ENCODE assay signal across 8 cellular contexts in the genomic region with DNA sequence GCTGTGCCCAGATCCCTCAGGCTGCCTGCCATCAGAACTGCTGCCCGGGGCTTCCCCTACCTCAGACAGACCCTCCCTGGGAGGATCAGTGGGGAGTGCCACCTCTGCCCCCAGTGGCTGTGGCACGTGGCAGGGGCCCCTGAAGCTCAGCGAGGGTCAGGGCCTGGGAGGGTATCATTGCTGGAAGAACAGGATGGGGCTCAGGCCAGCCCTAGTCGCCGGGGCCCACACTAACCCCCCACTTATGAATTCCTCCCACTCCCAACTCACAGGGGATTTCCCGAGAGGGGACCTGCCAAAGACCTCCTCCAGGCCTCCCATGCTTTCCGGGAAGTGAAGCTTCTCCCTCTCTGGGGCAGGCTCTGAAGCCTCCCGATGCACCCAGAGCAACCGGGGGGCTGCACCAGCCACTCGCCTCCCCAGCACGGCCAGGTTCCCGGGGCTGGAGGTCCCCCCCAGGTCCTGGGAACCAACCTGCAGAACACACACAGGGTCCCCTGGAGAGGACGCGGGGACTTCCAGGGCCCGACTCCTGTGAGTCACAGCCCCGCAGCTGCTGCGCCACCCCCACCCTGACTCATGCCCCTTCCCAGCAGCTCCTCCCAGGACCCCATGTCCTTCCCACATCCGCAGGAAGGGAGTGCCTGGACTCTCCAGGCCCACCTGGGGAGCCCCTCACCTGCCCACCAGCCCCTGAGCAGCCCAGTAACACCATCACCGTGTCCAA. TPM values are rescaled to one million over a fixed set of nuclear protein-coding genes. Genes with fewer than 3 reads are reported as not detected.
DNase-seq lines count a peak whose midpoint lies in the region; ATAC-seq and TF ChIP-seq lines count a peak whose summit lies in the region.

No MANE protein-coding gene starts in this region.

- H3F3A ChIP-seq in GM23338 (replicated peaks; ENCODE audit: low read depth) = peaks cover 4% of the 10 kb centered on the region; the same call in 1 of the 2 replicates

- H4K20me1 ChIP-seq in GM23338 (replicated peaks; ENCODE audit: insufficient read depth) = no peaks in the 10 kb centered on the region

- H2AFZ ChIP-seq in GM23338 = no peak overlapping the region

- H3K4me1 ChIP-seq in GM23338 (ENCODE audit: insufficient read depth) = no peaks in the 10 kb centered on the region

- peaks cover 3% of the 10 kb centered on the region; the same call in 2 of the 3 replicates for H3K4me1 Mint-ChIP-seq in GM23338

- no peak overlapping the region for H3K4me2 ChIP-seq in GM23338

- peak; percentile 74 for DNase-seq in GM06990 (ENCODE audit: extremely low read depth, insufficient read length)
- DNase-seq in RPMI7951 (ENCODE audit: low read depth) = peak; percentile 95
- peak; percentile 65 to 93 for DNase-seq in dermis microvascular lymphatic vessel endothelial cell (ENCODE audit: low read depth in 2 of 2)
- DNase-seq in omental fat pad (ENCODE audit: low spot score) = no peak
- no peak for DNase-seq in erythroblast (lab: John Stamatoyannopoulos, UW)
- DNase-seq in GM23338 (ENCODE audit: low spot score) = no peak
- no peak for DNase-seq in NOMO-1 (lab: John Stamatoyannopoulos, UW; ENCODE audit: unreplicated experiment in 2 of 2)

- TF ChIP-seq POLR2A in erythroblast (IDR thresholded peaks at IDR 0.05; ENCODE audit: low read length) = no peak

- peaks cover 2% of the 10 kb centered on the region; the same call in 2 of the 3 replicates for H3K9me3 Mint-ChIP-seq in GM23338

- H3K27me3 ChIP-seq in GM06990 (replicated peaks; ENCODE audit: control insufficient read depth, insufficient read depth, low read length) (no peaks in the 10 kb centered on the region), GM23338 (ENCODE audit: insufficient read depth) (no peaks in the 10 kb centered on the region)

- TF ChIP-seq CTCF in GM06990 (IDR thresholded peaks at IDR 0.05; ENCODE audit: insufficient read depth, low read length, poor library complexity, severe bottlenecking) (no peak), omental fat pad (IDR thresholded peaks at IDR 0.05) (no peak), GM23338 (conservative IDR thresholded peaks at IDR 0.05; ENCODE audit: low read depth in 2 of 2) (no peak)

- ATAC-seq in omental fat pad (ENCODE audit: low FRiP score) = peak; percentile 73
- no peak for ATAC-seq in HG03135 (IDR thresholded peaks at IDR 0.05; ENCODE audit: unreplicated experiment)
- no peak for ATAC-seq in GM23338

- no peaks in the 10 kb centered on the region for H3K79me2 ChIP-seq in GM23338 (replicated peaks; ENCODE audit: insufficient read depth)

- no peak overlapping the region for H3K27ac Mint-ChIP-seq in GM23338

- H3K36me3 Mint-ChIP-seq in GM23338 (ENCODE audit: low read depth) = peaks cover 9% of the 10 kb centered on the region

- H3K27ac ChIP-seq in GM23338 (ENCODE audit: low read depth) = no peak overlapping the region

- H3K4me3 ChIP-seq in GM06990 (replicated peaks; ENCODE audit: low read depth, low read length) (no peak overlapping the region), GM23338 (no peak overlapping the region)

- no peaks in the 10 kb centered on the region for H3K9me2 ChIP-seq in GM23338 (ENCODE audit: insufficient read depth)

- peaks cover 15% of the 10 kb centered on the region for H3K36me3 ChIP-seq in GM06990 (ENCODE audit: control insufficient read depth, insufficient read depth, low read length)
- no peaks in the 10 kb centered on the region for H3K36me3 ChIP-seq in GM23338 (ENCODE audit: insufficient read depth)

- H3K4me3 Mint-ChIP-seq in GM23338 = no peak overlapping the region

- peaks cover 17% of the 10 kb centered on the region for H3K27me3 Mint-ChIP-seq in GM23338 (ENCODE audit: insufficient read depth, low read depth, poor library complexity)

TF ChIP-seq in GM23338, 12 proteins besides CTCF, POLR2A, EP300 and RAD21:
- TF ChIP-seq ZNF114 (CRISPR knock-in tag; IDR thresholded peaks at IDR 0.05) = no peak
- TF ChIP-seq POLR2AphosphoS5 (IDR thresholded peaks at IDR 0.05; ENCODE audit: low read depth) = no peak
- TF ChIP-seq, protein P1, sequence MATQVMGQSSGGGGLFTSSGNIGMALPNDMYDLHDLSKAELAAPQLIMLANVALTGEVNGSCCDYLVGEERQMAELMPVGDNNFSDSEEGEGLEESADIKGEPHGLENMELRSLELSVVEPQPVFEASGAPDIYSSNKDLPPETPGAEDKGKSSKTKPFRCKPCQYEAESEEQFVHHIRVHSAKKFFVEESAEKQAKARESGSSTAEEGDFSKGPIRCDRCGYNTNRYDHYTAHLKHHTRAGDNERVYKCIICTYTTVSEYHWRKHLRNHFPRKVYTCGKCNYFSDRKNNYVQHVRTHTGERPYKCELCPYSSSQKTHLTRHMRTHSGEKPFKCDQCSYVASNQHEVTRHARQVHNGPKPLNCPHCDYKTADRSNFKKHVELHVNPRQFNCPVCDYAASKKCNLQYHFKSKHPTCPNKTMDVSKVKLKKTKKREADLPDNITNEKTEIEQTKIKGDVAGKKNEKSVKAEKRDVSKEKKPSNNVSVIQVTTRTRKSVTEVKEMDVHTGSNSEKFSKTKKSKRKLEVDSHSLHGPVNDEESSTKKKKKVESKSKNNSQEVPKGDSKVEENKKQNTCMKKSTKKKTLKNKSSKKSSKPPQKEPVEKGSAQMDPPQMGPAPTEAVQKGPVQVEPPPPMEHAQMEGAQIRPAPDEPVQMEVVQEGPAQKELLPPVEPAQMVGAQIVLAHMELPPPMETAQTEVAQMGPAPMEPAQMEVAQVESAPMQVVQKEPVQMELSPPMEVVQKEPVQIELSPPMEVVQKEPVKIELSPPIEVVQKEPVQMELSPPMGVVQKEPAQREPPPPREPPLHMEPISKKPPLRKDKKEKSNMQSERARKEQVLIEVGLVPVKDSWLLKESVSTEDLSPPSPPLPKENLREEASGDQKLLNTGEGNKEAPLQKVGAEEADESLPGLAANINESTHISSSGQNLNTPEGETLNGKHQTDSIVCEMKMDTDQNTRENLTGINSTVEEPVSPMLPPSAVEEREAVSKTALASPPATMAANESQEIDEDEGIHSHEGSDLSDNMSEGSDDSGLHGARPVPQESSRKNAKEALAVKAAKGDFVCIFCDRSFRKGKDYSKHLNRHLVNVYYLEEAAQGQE (IDR thresholded peaks at IDR 0.05; ENCODE audit: unreplicated experiment) = no peak
- TF ChIP-seq JUNB (IDR thresholded peaks at IDR 0.05; ENCODE audit: unreplicated experiment) = no peak
- no peak for TF ChIP-seq ZNF331 (CRISPR knock-in tag; IDR thresholded peaks at IDR 0.05; ENCODE audit: low read depth)
- no peak for TF ChIP-seq STAT1 (IDR thresholded peaks at IDR 0.05; ENCODE audit: unreplicated experiment)
- TF ChIP-seq EZH2 (IDR thresholded peaks at IDR 0.05; ENCODE audit: low read depth, unreplicated experiment) = no peak
- TF ChIP-seq, protein P2, sequence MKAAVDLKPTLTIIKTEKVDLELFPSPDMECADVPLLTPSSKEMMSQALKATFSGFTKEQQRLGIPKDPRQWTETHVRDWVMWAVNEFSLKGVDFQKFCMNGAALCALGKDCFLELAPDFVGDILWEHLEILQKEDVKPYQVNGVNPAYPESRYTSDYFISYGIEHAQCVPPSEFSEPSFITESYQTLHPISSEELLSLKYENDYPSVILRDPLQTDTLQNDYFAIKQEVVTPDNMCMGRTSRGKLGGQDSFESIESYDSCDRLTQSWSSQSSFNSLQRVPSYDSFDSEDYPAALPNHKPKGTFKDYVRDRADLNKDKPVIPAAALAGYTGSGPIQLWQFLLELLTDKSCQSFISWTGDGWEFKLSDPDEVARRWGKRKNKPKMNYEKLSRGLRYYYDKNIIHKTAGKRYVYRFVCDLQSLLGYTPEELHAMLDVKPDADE (IDR thresholded peaks at IDR 0.05) = no peak
- TF ChIP-seq NANOG (IDR thresholded peaks at IDR 0.05; ENCODE audit: borderline replicate concordance) = no peak

RNA-seq across cellular contexts. Expression of a gene that starts 2.5 kb away (rescaled TPM):
- total RNA-seq in RPMI7951 (2014; rRNA removed; shearing (Covaris generic)) = 0.36 and 1.1 TPM in 2 replicates
- total RNA-seq in dermis microvascular lymphatic vessel endothelial cell (3.9 and 15.4 TPM in 2 replicates), omental fat pad (10 to 100 TPM; 10.5 to 91.9 (median 12.3) TPM)
- 0.28 and 3.8 TPM in 2 replicates for total RNA-seq in GM23338 (2014; rRNA removed; shearing (Covaris generic))
- not detected in 2 replicates for polyA plus RNA-seq in GM23338 (2016; fragmentation: Nextera tagmentation; extraction: Ambion mirVana)

RNA-seq across cellular contexts. Expression of a gene that starts 8.9 kb away (rescaled TPM):
- 38.8 and 69.0 TPM in 2 replicates for total RNA-seq in RPMI7951 (2014; rRNA removed; shearing (Covaris generic))
- total RNA-seq in dermis microvascular lymphatic vessel endothelial cell (22.5 and 38.1 TPM in 2 replicates), omental fat pad (10 to 100 TPM; 25.5 to 44.3 (median 40.9) TPM)
- 19.0 and 24.6 TPM in 2 replicates for total RNA-seq in GM23338 (2014; rRNA removed; shearing (Covaris generic))
- 16.7 and 18.6 TPM in 2 replicates for polyA plus RNA-seq in GM23338 (2016; fragmentation: Nextera tagmentation; extraction: Ambion mirVana)

RNA-seq across cellular contexts. Expression of a gene that starts 8.9 kb away (rescaled TPM):
- total RNA-seq in RPMI7951 (2014; rRNA removed; shearing (Covaris generic)) = 8.3 and 28.5 TPM in 2 replicates
- total RNA-seq in dermis microvascular lymphatic vessel endothelial cell = 10.1 and 13.8 TPM in 2 replicates
- 10 to 100 TPM; 13.2 to 34.5 (median 20.6) TPM for total RNA-seq in omental fat pad
- 25.5 and 39.2 TPM in 2 replicates for total RNA-seq in GM23338 (2014; rRNA removed; shearing (Covaris generic))
- 21.5 and 25.0 TPM in 2 replicates for polyA plus RNA-seq in GM23338 (2016; fragmentation: Nextera tagmentation; extraction: Ambion mirVana)

RNA-seq across cellular contexts. Expression of a gene that starts 37.6 kb away (rescaled TPM):
- 0.72 and 4.4 TPM in 2 replicates for total RNA-seq in RPMI7951 (2014; rRNA removed; shearing (Covaris generic))
- total RNA-seq in dermis microvascular lymphatic vessel endothelial cell = 0.90 and 1.5 TPM in 2 replicates
- 10 to 100 TPM in 2 of 4 donors, 1 to 10 TPM in 2; 7.4 to 21.1 (median 14.0) TPM for total RNA-seq in omental fat pad
- 3.6 and 12.2 TPM in 2 replicates for total RNA-seq in GM23338 (2014; rRNA removed; shearing (Covaris generic))
- polyA plus RNA-seq in GM23338 (2016; fragmentation: Nextera tagmentation; extraction: Ambion mirVana) = 4.7 and 7.4 TPM in 2 replicates

RNA-seq across cellular contexts. Expression of a gene that starts 40.7 kb away (rescaled TPM):
- total RNA-seq in RPMI7951 (2014; rRNA removed; shearing (Covaris generic)) = 29.3 and 46.9 TPM in 2 replicates
- total RNA-seq in dermis microvascular lymphatic vessel endothelial cell (5.9 and 9.2 TPM in 2 replicates), omental fat pad (10 to 100 TPM; 25.3 to 82.0 (median 40.9) TPM)
- 33.8 and 42.0 TPM in 2 replicates for total RNA-seq in GM23338 (2014; rRNA removed; shearing (Covaris generic))
- 22.8 and 25.3 TPM in 2 replicates for polyA plus RNA-seq in GM23338 (2016; fragmentation: Nextera tagmentation; extraction: Ambion mirVana)

Comparison
In these comparisons a context has a peak if more than half of its experiments do, and no peak if none do; other contexts are left out.
1. DNase-seq: peak in GM06990 (single experiment), RPMI7951 (single experiment) and dermis microvascular lymphatic vessel endothelial cell (2 of 2); none in omental fat pad (single experiment), erythroblast (0 of 2), GM23338 (single experiment) and NOMO-1 (0 of 2).